7 cellular contexts compared by ENCODE assay signal in genomic region chr2:113720167-113720566, GRCh38. TPM values are rescaled to one million over a fixed set of nuclear protein-coding genes. Genes with fewer than 3 reads are reported as not detected.
DNase-seq lines count a peak whose midpoint lies in the region; ATAC-seq and TF ChIP-seq lines count a peak whose summit lies in the region.

No MANE protein-coding gene starts in this region.

- H3K9me3 ChIP-seq in mammary epithelial cell (replicated peaks; ENCODE audit: insufficient read depth, low read length) (no peaks in the 10 kb centered on the region), neural progenitor cell (ENCODE audit: low read depth) (no peaks in the 10 kb centered on the region)

- TF ChIP-seq POLR2A in lower leg skin (IDR thresholded peaks at IDR 0.05) = no peak

- H3K9me3 Mint-ChIP-seq in neural progenitor cell = no peaks in the 10 kb centered on the region

- no peaks in the 10 kb centered on the region for H3K4me1 Mint-ChIP-seq in neural progenitor cell

- no peaks in the 10 kb centered on the region for H3K27me3 ChIP-seq in mammary epithelial cell (ENCODE audit: insufficient read depth, low read length)
- no peaks in the 10 kb centered on the region for H3K27me3 ChIP-seq in neural progenitor cell

- in situ Hi-C loops in mammary epithelial cell (cut with MboI; ENCODE audit: low sequenced_read_pairs in 2 of 2) = no loop called here

- no peak overlapping the region for H2AFZ ChIP-seq in mammary epithelial cell (ENCODE audit: low read depth, low read length)
- no peak overlapping the region for H2AFZ ChIP-seq in neural progenitor cell (replicated peaks)

- H3K36me3 ChIP-seq in mammary epithelial cell (ENCODE audit: insufficient read depth, low read length) (peaks cover 22% of the 10 kb centered on the region), neural progenitor cell (peaks cover 8% of the 10 kb centered on the region)

- no peaks in the 10 kb centered on the region for H3K4me1 ChIP-seq in mammary epithelial cell (ENCODE audit: insufficient read depth, low read length)
- H3K4me1 ChIP-seq in neural progenitor cell = no peaks in the 10 kb centered on the region

- no peaks in the 10 kb centered on the region for H4K20me1 ChIP-seq in mammary epithelial cell (ENCODE audit: insufficient read depth, low read length)
- no peaks in the 10 kb centered on the region for H4K20me1 ChIP-seq in neural progenitor cell (ENCODE audit: low read depth)

- H3K4me3 ChIP-seq in mammary epithelial cell (replicated peaks in 1 of 3; ENCODE audit: insufficient read depth in 1 of 3, low read depth in 2 of 3, low read length in 3 of 3) (no peak overlapping the region), neural progenitor cell (no peak overlapping the region), lower leg skin (ENCODE audit: low read depth, poor library complexity, severe bottlenecking) (no peak overlapping the region)

- peaks cover 16% of the 10 kb centered on the region for H3K36me3 Mint-ChIP-seq in neural progenitor cell

- no peaks in the 10 kb centered on the region for H3K79me2 ChIP-seq in mammary epithelial cell (ENCODE audit: insufficient read depth, low read length)
- no peaks in the 10 kb centered on the region for H3K79me2 ChIP-seq in neural progenitor cell (ENCODE audit: low read depth)

- 67% methylated on average over 3 of the region's 3 CpGs for WGBS in mammary epithelial cell (ENCODE audit: low coverage, missing lambda C conversion rate)
- WGBS in lower leg skin, 2 donors = 60 to 63% methylated on average over 3 of the region's 3 CpGs

- intact Hi-C loops in mammary epithelial cell (cut with micrococcal nuclease) (no loop called here), lower leg skin (cut with DNase I; ENCODE audit: low total_unique reads) (no loop called here)

- no peak overlapping the region for H3K4me2 ChIP-seq in mammary epithelial cell (ENCODE audit: insufficient read depth, low read depth, low read length)
- no peak overlapping the region for H3K4me2 ChIP-seq in neural progenitor cell

- dilution Hi-C loops in mammary epithelial cell (cut with HindIII; ENCODE audit: low sequenced_read_pairs) = no loop called here

- H3K9ac ChIP-seq in mammary epithelial cell (ENCODE audit: insufficient read depth, low read length) = no peak overlapping the region
- no peak overlapping the region for H3K9ac ChIP-seq in neural progenitor cell

- H3F3A ChIP-seq in neural progenitor cell (ENCODE audit: low read depth) = no peaks in the 10 kb centered on the region

- DNase-seq in NCI-H1048 (lab: John Stamatoyannopoulos, UW) (peak; percentile 2), mammary epithelial cell (no peak), neural progenitor cell (ENCODE audit: low spot score) (peak; percentile 5), T1000 (lab: John Stamatoyannopoulos, UW) (no peak), lower leg skin (ENCODE audit: low spot score in 2 of 2) (no peak)

- no peak overlapping the region for H3K4me3 Mint-ChIP-seq in neural progenitor cell

- CTCF ChIA-PET in mammary epithelial cell (lab: Charles Lee; ENCODE audit: low non-redundant PET) = no interaction called here

- H3K27ac Mint-ChIP-seq in neural progenitor cell = no peak overlapping the region

- peak; percentile 17; the same call in 1 of the 3 replicates for TF ChIP-seq CTCF in GM12872 (IDR thresholded peaks at IDR 0.05; ENCODE audit: insufficient read depth, low read depth, low read length)
- peak; percentile 40 to 54 for TF ChIP-seq CTCF in mammary epithelial cell (conservative IDR thresholded peaks at IDR 0.05 in 1 of 2, IDR thresholded peaks at IDR 0.05 in 1 of 2; ENCODE audit: extremely low read depth in 1 of 2, insufficient read depth in 1 of 2, low read depth in 1 of 2, low read length in 2 of 2)
- TF ChIP-seq CTCF in neural progenitor cell (IDR thresholded peaks at IDR 0.05) = peak; percentile 45
- no peak for TF ChIP-seq CTCF in lower leg skin (IDR thresholded peaks at IDR 0.05)

- no peak for ATAC-seq in HG02885 (IDR thresholded peaks at IDR 0.05; ENCODE audit: poor library complexity, unreplicated experiment)

- H3K27me3 Mint-ChIP-seq in neural progenitor cell (ENCODE audit: insufficient read depth, low read depth) = no peaks in the 10 kb centered on the region

- H3K27ac ChIP-seq in mammary epithelial cell (ENCODE audit: insufficient read depth, low read depth, low read length) (no peak overlapping the region), neural progenitor cell (no peak overlapping the region)

- no TSS peak for BruUV-seq in mammary epithelial cell (replicated peaks; lab: Mats Ljungman, UMichigan)

RNA-seq across cellular contexts. Expression of gene SLC35F5, which starts 36.3 kb away (rescaled TPM):
- total RNA-seq in mammary epithelial cell = 100 to 1,000 TPM in 1 of 2 donors, 10 to 100 TPM in 1; 66.7 to 148 TPM
- polyA plus RNA-seq in mammary epithelial cell = 33.5 TPM
- polyA minus RNA-seq in mammary epithelial cell = 74.5 TPM
- total RNA-seq in neural progenitor cell (ENCODE audit: low replicate concordance) = 48.0 and 83.0 TPM in 2 replicates
- total RNA-seq in lower leg skin = 100 to 1,000 TPM in 1 of 4 donors, 10 to 100 TPM in 3; 75.1 to 126 (median 81.9) TPM

Comparison
In these comparisons a context has a peak if more than half of its experiments do, and no peak if none do; other contexts are left out.
1. CTCF ChIP-seq: peak in GM12872 (single experiment), mammary epithelial cell (2 of 2) and neural progenitor cell (single experiment); none in lower leg skin (0 of 3).
2. DNase-seq: peak in NCI-H1048 (single experiment) and neural progenitor cell (single experiment); none in mammary epithelial cell (single experiment), T1000 (single experiment) and lower leg skin (0 of 2).